Comparison of ENCODE assay signal across 1 cellular context in genomic region chr19:10654610-10655456, GRCh38.
TF ChIP-seq lines count a peak whose summit lies in the region.

No MANE protein-coding gene starts in this region.

TF ChIP-seq in IMR-90, 13 proteins besides CTCF, POLR2A, EP300 and RAD21 (continued from another document):
- TF ChIP-seq, protein P1, sequence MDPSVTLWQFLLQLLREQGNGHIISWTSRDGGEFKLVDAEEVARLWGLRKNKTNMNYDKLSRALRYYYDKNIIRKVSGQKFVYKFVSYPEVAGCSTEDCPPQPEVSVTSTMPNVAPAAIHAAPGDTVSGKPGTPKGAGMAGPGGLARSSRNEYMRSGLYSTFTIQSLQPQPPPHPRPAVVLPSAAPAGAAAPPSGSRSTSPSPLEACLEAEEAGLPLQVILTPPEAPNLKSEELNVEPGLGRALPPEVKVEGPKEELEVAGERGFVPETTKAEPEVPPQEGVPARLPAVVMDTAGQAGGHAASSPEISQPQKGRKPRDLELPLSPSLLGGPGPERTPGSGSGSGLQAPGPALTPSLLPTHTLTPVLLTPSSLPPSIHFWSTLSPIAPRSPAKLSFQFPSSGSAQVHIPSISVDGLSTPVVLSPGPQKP (IDR thresholded peaks at IDR 0.05; ENCODE audit: borderline replicate concordance, low read depth, low read length), result no peak
